ENCODE assay signal across 24 cellular contexts in the genomic region with DNA sequence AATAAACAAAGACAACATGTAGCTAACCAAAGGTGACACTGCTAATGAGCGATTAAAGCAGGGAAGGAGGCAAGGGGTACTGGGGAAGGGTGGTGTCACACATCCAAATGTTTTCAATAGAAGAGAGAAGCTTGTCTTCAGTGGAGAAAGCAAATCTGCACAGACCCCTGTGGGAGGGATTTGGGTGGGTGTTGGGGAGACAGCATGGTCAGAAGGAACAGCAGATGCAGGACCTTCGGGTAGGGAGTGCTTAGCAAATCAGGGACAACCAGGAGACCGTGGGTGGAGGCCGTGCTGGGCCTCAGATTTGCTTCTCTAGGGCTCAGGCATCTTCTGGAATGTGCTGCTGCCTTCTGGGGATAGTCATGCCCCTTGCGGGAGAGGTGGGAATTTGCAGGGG.
"Had no signal": no experiment of that assay in that cellular context is flagged by ENCODE, and none has a peak within 500 bp of the region (broad histone marks: within the 10 kb centered on the region; RNA-seq: fewer than 3 reads in every experiment).

No MANE protein-coding gene starts in this region.

- H3K27me3 ChIP-seq: heart left ventricle, left lung, thyroid gland, upper lobe of left lung, uterus had no signal

- H3K9me3 ChIP-seq: heart left ventricle, left lung, lower lobe of right lung, psoas muscle, suprapubic skin, thyroid gland, upper lobe of left lung, uterus had no signal

- H3K27ac Mint-ChIP-seq: memory B cell; natural killer cell treated with Interleukin-12 subunit alpha and Interleukin-12 subunit beta and Interleukin-15 and Interleukin-18, amount 100 ng/mL, for 72 hours had no signal

- H3K9me3 Mint-ChIP-seq: memory B cell; natural killer cell treated with Interleukin-12 subunit alpha and Interleukin-12 subunit beta and Interleukin-15 and Interleukin-18, amount 100 ng/mL, for 72 hours had no signal

- FAIRE-seq: colon, endothelial cell of umbilical vein, frontal cortex, keratinocyte had no signal

- H2AFZ ChIP-seq: parathyroid adenoma had no signal

- H3K4me1 Mint-ChIP-seq: memory B cell had no signal

- H3K4me3 ChIP-seq: heart left ventricle, left lung, lower lobe of right lung, psoas muscle, smooth muscle cell, suprapubic skin, thyroid gland, upper lobe of left lung, uterus had no signal

- H3K36me3 Mint-ChIP-seq: memory B cell; natural killer cell treated with Interleukin-12 subunit alpha and Interleukin-12 subunit beta and Interleukin-15 and Interleukin-18, amount 100 ng/mL, for 72 hours had no signal

- H3K27ac ChIP-seq: heart left ventricle, left lung, lower lobe of right lung, parathyroid adenoma, psoas muscle, suprapubic skin, thyroid gland, upper lobe of left lung, uterus had no signal

- H3K9ac ChIP-seq: parathyroid adenoma had no signal

- H3K4me3 Mint-ChIP-seq: memory B cell; natural killer cell treated with Interleukin-12 subunit alpha and Interleukin-12 subunit beta and Interleukin-15 and Interleukin-18, amount 100 ng/mL, for 72 hours had no signal

- H3K4me1 ChIP-seq: heart left ventricle, left lung, lower lobe of right lung, parathyroid adenoma, psoas muscle, suprapubic skin, upper lobe of left lung, uterus had no signal

- H3K79me2 ChIP-seq: parathyroid adenoma had no signal

- H3K4me2 ChIP-seq: smooth muscle cell had no signal

- H3K36me3 ChIP-seq: heart left ventricle, left lung, lower lobe of right lung, suprapubic skin, thyroid gland, upper lobe of left lung, uterus had no signal

- DNase-seq: cerebellar nuclear complex; dermis blood vessel endothelial cell; erythroblast; heart left ventricle; hypothalamus; lower lobe of right lung; midbrain; psoas muscle; retina; stimulated activated CD4-positive, alpha-beta T cell treated with anti-CD3 and anti-CD28 coated beads, Interleukin-2, amount 100 ng/mL, for 48 hours; stimulated activated naive CD4-positive, alpha-beta T cell treated with Interleukin-2 at 50 U/mL for 16 hours; upper lobe of left lung; uterus had no signal

- ATAC-seq: heart left ventricle; left lung; lower lobe of right lung; natural killer cell treated with Interleukin-12 subunit alpha and Interleukin-12 subunit beta and Interleukin-15 and Interleukin-18, amount 100 ng/mL, for 72 hours; psoas muscle had no signal
